18 cellular contexts compared by ENCODE assay signal in the genomic region with DNA sequence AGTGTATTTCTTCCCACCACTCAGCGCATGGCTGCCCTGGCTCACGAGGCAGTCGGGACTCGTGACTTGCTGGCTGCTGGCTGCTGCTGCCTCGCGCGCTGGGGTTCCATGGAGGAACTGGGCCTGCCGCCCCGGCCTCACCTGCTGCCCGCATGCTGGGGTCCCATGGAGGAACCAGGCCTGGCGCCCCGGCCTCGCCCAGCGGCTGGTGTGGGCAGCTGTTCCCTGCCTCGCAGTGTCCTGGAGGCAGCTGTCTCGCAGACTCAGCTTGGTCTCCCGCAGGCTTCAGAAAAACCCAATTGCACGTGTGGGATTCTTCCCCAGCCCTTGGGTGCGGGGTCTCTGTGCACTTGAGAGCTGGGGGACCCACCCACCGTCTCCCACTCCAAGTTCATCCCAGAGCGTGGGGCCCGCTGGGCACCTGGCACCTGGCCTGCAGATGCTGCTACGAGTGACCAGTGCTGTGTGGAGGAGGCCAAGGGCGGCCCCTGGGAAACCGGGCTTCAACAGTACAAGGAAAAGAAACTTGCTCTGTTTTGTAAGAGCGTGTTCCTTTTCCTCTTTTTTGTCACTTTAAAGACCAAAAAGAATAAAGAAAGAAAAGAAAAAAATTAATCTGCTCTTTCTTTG. TPM values are rescaled to one million over a fixed set of nuclear protein-coding genes. Genes with fewer than 3 reads are reported as not detected.
DNase-seq lines count a peak whose midpoint lies in the region; ATAC-seq and TF ChIP-seq lines count a peak whose summit lies in the region.
"Had no signal": no experiment of that assay in that cellular context is flagged by ENCODE, and none has a peak within 500 bp of the region (broad histone marks: within the 10 kb centered on the region; RNA-seq: fewer than 3 reads in every experiment).

No MANE protein-coding gene starts in this region.

- H3K4me1 Mint-ChIP-seq in IgD-negative memory B cell (peaks cover 16 to 36% (median 16%) of the 10 kb centered on the region in 3 donors), memory B cell (peaks cover 38% of the 10 kb centered on the region)
- H3K4me1 Mint-ChIP-seq in stimulated activated memory B cell treated with anti-CD40 and anti-IgM and Interleukin-4, amounts not matched to agents 10 μg/mL and 1 μg/mL and 100 μg/mL, for 72 hours = peaks cover 60% of the 10 kb centered on the region

- no peaks in the 10 kb centered on the region for H3K9me3 ChIP-seq in WERI-Rb-1 (ENCODE audit: severe bottlenecking)

- no peak for DNase-seq in WERI-Rb-1
- DNase-seq in memory B cell (ENCODE audit: low spot score in 2 of 2) = no peak
- no peak for DNase-seq in NCI-H1092 (lab: John Stamatoyannopoulos, UW)
- DNase-seq in DMS53 (lab: John Stamatoyannopoulos, UW) = no peak
- DNase-seq in NCI-H2196 (lab: John Stamatoyannopoulos, UW; ENCODE audit: unreplicated experiment) = no peak
- no peak for DNase-seq in AG08396 (ENCODE audit: low spot score)
- DNase-seq: activated CD8-positive, alpha-beta T cell treated with anti-CD3 and anti-CD28 coated beads, Interleukin-2, amount 10 ng/mL, durations not matched to agents 7 days and 5 days; activated effector memory CD4-positive, alpha-beta T cell treated with Interleukin-2 at 50 U/mL for 16 hours; CD8-positive, alpha-beta memory T cell; HFFc6; Kasumi-1; NCI-H1694 treated with DMSO at 0.1 percent for 48 hours; NCI-H526 treated with DMSO at 0.1 percent for 48 hours; SIG-M5; stimulated activated CD4-positive, alpha-beta T cell treated with anti-CD3 and anti-CD28 coated beads, Interleukin-12 subunit alpha, Interleukin-12 subunit beta, amount 100 ng/mL, for 4 hours had no signal

- H3K9me3 Mint-ChIP-seq in IgD-negative memory B cell (no peaks in the 10 kb centered on the region), memory B cell (no peaks in the 10 kb centered on the region)
- no peaks in the 10 kb centered on the region for H3K9me3 Mint-ChIP-seq in stimulated activated memory B cell treated with anti-CD40 and anti-IgM and Interleukin-4, amounts not matched to agents 10 μg/mL and 1 μg/mL and 100 μg/mL, for 72 hours
- H3K9me3 Mint-ChIP-seq: CD8-positive, alpha-beta memory T cell; HFFc6 had no signal

- H3K4me3 Mint-ChIP-seq in IgD-negative memory B cell = peak overlapping the region in 3 of 4 donors; percentile 61 to 88 (median 76)
- no peak overlapping the region for H3K4me3 Mint-ChIP-seq in memory B cell
- H3K4me3 Mint-ChIP-seq in stimulated activated memory B cell treated with anti-CD40 and anti-IgM and Interleukin-4, amounts not matched to agents 10 μg/mL and 1 μg/mL and 100 μg/mL, for 72 hours = no peak overlapping the region
- H3K4me3 Mint-ChIP-seq: activated CD8-positive, alpha-beta T cell treated with anti-CD3 and anti-CD28 coated beads, Interleukin-2, amount 10 ng/mL, durations not matched to agents 7 days and 5 days; CD8-positive, alpha-beta memory T cell; HFFc6 had no signal

- no peak for ATAC-seq in memory B cell (ENCODE audit: low read depth)
- no peak for ATAC-seq in stimulated activated memory B cell treated with anti-CD40 and anti-IgM and Interleukin-4, amounts not matched to agents 10 μg/mL and 1 μg/mL and 100 μg/mL, for 72 hours
- ATAC-seq: activated CD8-positive, alpha-beta T cell treated with anti-CD3 and anti-CD28 coated beads, Interleukin-2, amount 10 ng/mL, durations not matched to agents 7 days and 5 days had no signal

- H3K27ac ChIP-seq in WERI-Rb-1 = peak overlapping the region; percentile 75

- H3K27me3 ChIP-seq in WERI-Rb-1 (ENCODE audit: insufficient read depth, low read depth, severe bottlenecking) = no peaks in the 10 kb centered on the region

- no peak for TF ChIP-seq CTCF in WERI-Rb-1 (IDR thresholded peaks at IDR 0.05; ENCODE audit: low read depth, low read length)

- no peak overlapping the region for H3K4me3 ChIP-seq in WERI-Rb-1 (ENCODE audit: low read depth, low read length)
- H3K4me3 ChIP-seq: lung had no signal

- H3K27me3 Mint-ChIP-seq in IgD-negative memory B cell = no peaks in the 10 kb centered on the region
- no peaks in the 10 kb centered on the region for H3K27me3 Mint-ChIP-seq in memory B cell
- no peaks in the 10 kb centered on the region for H3K27me3 Mint-ChIP-seq in stimulated activated memory B cell treated with anti-CD40 and anti-IgM and Interleukin-4, amounts not matched to agents 10 μg/mL and 1 μg/mL and 100 μg/mL, for 72 hours
- H3K27me3 Mint-ChIP-seq: CD8-positive, alpha-beta memory T cell had no signal

- peaks cover 10% of the 10 kb centered on the region for H3K36me3 ChIP-seq in WERI-Rb-1

- H3K27ac Mint-ChIP-seq in IgD-negative memory B cell (peak overlapping the region; percentile 91 to 98 (median 98)), memory B cell (peak overlapping the region; percentile 97)
- H3K27ac Mint-ChIP-seq in stimulated activated memory B cell treated with anti-CD40 and anti-IgM and Interleukin-4, amounts not matched to agents 10 μg/mL and 1 μg/mL and 100 μg/mL, for 72 hours = peak overlapping the region; percentile 96
- H3K27ac Mint-ChIP-seq: activated CD8-positive, alpha-beta T cell treated with anti-CD3 and anti-CD28 coated beads, Interleukin-2, amount 10 ng/mL, durations not matched to agents 7 days and 5 days; HFFc6 had no signal

- H3K36me3 Mint-ChIP-seq in IgD-negative memory B cell (peaks cover 2% of the 10 kb centered on the region), memory B cell (peaks cover 8% of the 10 kb centered on the region)
- H3K36me3 Mint-ChIP-seq in stimulated activated memory B cell treated with anti-CD40 and anti-IgM and Interleukin-4, amounts not matched to agents 10 μg/mL and 1 μg/mL and 100 μg/mL, for 72 hours = peaks cover 9% of the 10 kb centered on the region

RNA-seq across cellular contexts. Expression of a gene that starts 20.4 kb away (rescaled TPM):
- polyA plus RNA-seq in IgD-negative memory B cell = 9.0 TPM

Comparison
In these comparisons a context has a peak if more than half of its experiments do, and no peak if none do; other contexts are left out.
1. H3K4me3 Mint-ChIP-seq: peak in IgD-negative memory B cell (3 of 4); none in memory B cell (single experiment) and stimulated activated memory B cell treated with anti-CD40 and anti-IgM and Interleukin-4, amounts not matched to agents 10 μg/mL and 1 μg/mL and 100 μg/mL, for 72 hours (single experiment).
2. Peak in every context shown above with its lines, with median percentiles within 50 percentile points of each other: H3K27ac Mint-ChIP-seq.